In the genomic region with DNA sequence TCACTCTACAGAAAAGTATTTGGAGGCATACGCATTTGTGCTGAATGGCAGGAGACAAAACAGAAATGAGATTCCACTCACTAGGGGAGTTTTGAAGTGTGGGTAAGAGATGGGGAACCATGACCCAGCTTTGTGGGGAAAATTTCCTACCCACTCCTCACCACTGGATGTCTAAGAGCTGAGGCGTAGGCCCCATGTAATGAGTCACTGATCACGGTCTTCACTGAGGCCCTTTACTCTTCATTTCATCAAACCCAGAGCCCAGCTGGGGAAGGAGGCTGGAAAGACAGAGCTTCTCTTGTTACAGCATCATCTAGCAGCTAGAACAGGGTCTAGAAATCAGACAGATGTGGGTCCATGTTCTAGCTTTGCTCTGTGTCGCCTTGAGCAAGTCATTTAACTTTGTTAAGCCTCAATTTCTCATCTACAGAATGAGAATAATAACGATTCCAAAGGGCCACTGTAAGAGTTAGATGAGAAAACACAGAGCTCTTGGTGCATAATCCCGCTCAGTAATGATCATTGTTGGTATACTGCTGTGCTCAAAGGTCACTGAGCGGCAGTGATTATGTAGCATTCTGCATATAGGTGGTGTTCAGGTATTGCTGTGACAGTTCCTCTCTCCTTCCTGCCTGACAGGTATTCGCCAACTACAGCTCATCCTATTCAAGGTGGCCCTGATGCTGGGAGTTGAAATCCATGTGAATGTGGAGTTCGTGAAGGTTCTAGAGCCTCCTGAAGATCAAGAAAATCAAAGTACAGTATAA, we compare ENCODE assay signal across 9 cellular contexts.
DNase-seq lines count a peak whose midpoint lies in the region; ATAC-seq and TF ChIP-seq lines count a peak whose summit lies in the region.
"Had no signal": no experiment of that assay in that cellular context is flagged by ENCODE, and none has a peak within 500 bp of the region (broad histone marks: within the 10 kb centered on the region; RNA-seq: fewer than 3 reads in every experiment).

No MANE protein-coding gene starts in this region.

- POLR2A ChIA-PET in activated CD4-positive, alpha-beta T cell treated with anti-CD3 and anti-CD28 coated beads for 36 hours (lab: Charles Lee) = interaction anchor here (0.7 to 1.8 kb wide), 5 partner anchors 12 to 57 kb away, joined by 3 to 20 read pairs (median 4); no protein-coding TSS in a partner anchor
- POLR2A ChIA-PET in activated CD4-positive, alpha-beta T cell treated with anti-CD3 and anti-CD28 coated beads, Interleukin-2, amount 10 ng/mL, durations not matched to agents 7 days and 5 days (lab: Charles Lee) = interaction anchor here (0.6 kb wide), 1 partner anchor 122 kb away, joined by 3 read pairs; no protein-coding TSS in a partner anchor

- H3K27me3 ChIP-seq in foreskin keratinocyte (no peaks in the 10 kb centered on the region), uterus (no peaks in the 10 kb centered on the region)

- H3K36me3 ChIP-seq in uterus = no peaks in the 10 kb centered on the region

- intact Hi-C loops in activated CD4-positive, alpha-beta T cell treated with anti-CD3 and anti-CD28 coated beads for 36 hours (cut with DNase I, micrococcal nuclease) = loop anchor here (1.0 to 2.0 kb wide), 7 partner anchors 17 to 97 kb away; partner anchors contain the start of gene MICAL2 (in 1 of the 2)
- intact Hi-C loops in uterus (cut with DNase I; ENCODE audit: low total_unique reads) = no loop called here

- peaks cover 69% of the 10 kb centered on the region for H3K4me1 Mint-ChIP-seq in activated CD4-positive, alpha-beta T cell treated with anti-CD3 and anti-CD28 coated beads for 36 hours
- H3K4me1 Mint-ChIP-seq in activated CD4-positive, alpha-beta T cell treated with anti-CD3 and anti-CD28 coated beads, Interleukin-2, amount 10 ng/mL, durations not matched to agents 7 days and 5 days = peaks cover 23% of the 10 kb centered on the region
- peaks cover 73% of the 10 kb centered on the region for H3K4me1 Mint-ChIP-seq in activated T-cell treated with anti-CD3 and anti-CD28 coated beads, Interleukin-2, amount 50 U/mL, for 24 hours (ENCODE audit: low read depth)
- H3K4me1 Mint-ChIP-seq in stimulated activated memory B cell treated with anti-CD40 and anti-IgM and Interleukin-4, amounts not matched to agents 10 μg/mL and 1 μg/mL and 100 μg/mL, for 72 hours = peaks cover 8% of the 10 kb centered on the region

- H3K36me3 Mint-ChIP-seq in activated CD4-positive, alpha-beta T cell treated with anti-CD3 and anti-CD28 coated beads for 36 hours (ENCODE audit: low read depth) = peaks cover 89% of the 10 kb centered on the region
- H3K36me3 Mint-ChIP-seq in activated CD4-positive, alpha-beta T cell treated with anti-CD3 and anti-CD28 coated beads, Interleukin-2, amount 10 ng/mL, durations not matched to agents 7 days and 5 days (ENCODE audit: low read depth) = peaks cover 61% of the 10 kb centered on the region
- H3K36me3 Mint-ChIP-seq in activated T-cell treated with anti-CD3 and anti-CD28 coated beads, Interleukin-2, amount 50 U/mL, for 24 hours (ENCODE audit: low read depth) = peaks cover 98% of the 10 kb centered on the region
- H3K36me3 Mint-ChIP-seq in stimulated activated memory B cell treated with anti-CD40 and anti-IgM and Interleukin-4, amounts not matched to agents 10 μg/mL and 1 μg/mL and 100 μg/mL, for 72 hours = no peaks in the 10 kb centered on the region

- H3K27ac ChIP-seq in foreskin keratinocyte = no peak overlapping the region
- H3K27ac ChIP-seq in uterus = no peak overlapping the region
- H3K27ac ChIP-seq: KMS-11 had no signal

- peak overlapping the region; percentile 50 for H3K4me3 Mint-ChIP-seq in activated CD4-positive, alpha-beta T cell treated with anti-CD3 and anti-CD28 coated beads for 36 hours
- H3K4me3 Mint-ChIP-seq in activated CD4-positive, alpha-beta T cell treated with anti-CD3 and anti-CD28 coated beads, Interleukin-2, amount 10 ng/mL, durations not matched to agents 7 days and 5 days = no peak overlapping the region
- H3K4me3 Mint-ChIP-seq in activated T-cell treated with anti-CD3 and anti-CD28 coated beads, Interleukin-2, amount 50 U/mL, for 24 hours = peak overlapping the region; percentile 29
- no peak overlapping the region for H3K4me3 Mint-ChIP-seq in stimulated activated memory B cell treated with anti-CD40 and anti-IgM and Interleukin-4, amounts not matched to agents 10 μg/mL and 1 μg/mL and 100 μg/mL, for 72 hours

- H3K4me3 ChIP-seq in uterus = no peak overlapping the region

- peak; percentile 85 for ATAC-seq in activated CD4-positive, alpha-beta T cell treated with anti-CD3 and anti-CD28 coated beads for 36 hours
- ATAC-seq in foreskin keratinocyte = peak; percentile 28
- ATAC-seq in stimulated activated memory B cell treated with anti-CD40 and anti-IgM and Interleukin-4, amounts not matched to agents 10 μg/mL and 1 μg/mL and 100 μg/mL, for 72 hours = peak; percentile 74

- TF ChIP-seq CTCF in foreskin keratinocyte (conservative IDR thresholded peaks at IDR 0.05) (no peak), uterus (IDR thresholded peaks at IDR 0.05) (no peak)

- DNase-seq in activated CD4-positive, alpha-beta T cell treated with anti-CD3 and anti-CD28 coated beads for 36 hours = peak; percentile 80
- DNase-seq in activated CD4-positive, alpha-beta T cell treated with anti-CD3 and anti-CD28 coated beads, Interleukin-2, amount 10 ng/mL, durations not matched to agents 7 days and 5 days = no peak
- DNase-seq in activated T-cell treated with anti-CD3 and anti-CD28 coated beads, Interleukin-2, amount 50 U/mL, for 24 hours = peak; percentile 53
- DNase-seq in foreskin keratinocyte = no peak
- no peak for DNase-seq in NCI-H2029 (lab: John Stamatoyannopoulos, UW)
- no peak for DNase-seq in DMS53 (lab: John Stamatoyannopoulos, UW)
- no peak for DNase-seq in uterus

- H3K9me3 ChIP-seq in uterus = no peaks in the 10 kb centered on the region

- no peak for TF ChIP-seq POLR2A in uterus (IDR thresholded peaks at IDR 0.05)

- H3K27me3 Mint-ChIP-seq in activated CD4-positive, alpha-beta T cell treated with anti-CD3 and anti-CD28 coated beads for 36 hours = no peaks in the 10 kb centered on the region
- H3K27me3 Mint-ChIP-seq in activated CD4-positive, alpha-beta T cell treated with anti-CD3 and anti-CD28 coated beads, Interleukin-2, amount 10 ng/mL, durations not matched to agents 7 days and 5 days = no peaks in the 10 kb centered on the region
- H3K27me3 Mint-ChIP-seq in activated T-cell treated with anti-CD3 and anti-CD28 coated beads, Interleukin-2, amount 50 U/mL, for 24 hours = no peaks in the 10 kb centered on the region
- peaks cover 22% of the 10 kb centered on the region for H3K27me3 Mint-ChIP-seq in stimulated activated memory B cell treated with anti-CD40 and anti-IgM and Interleukin-4, amounts not matched to agents 10 μg/mL and 1 μg/mL and 100 μg/mL, for 72 hours

- H3K4me1 ChIP-seq in foreskin keratinocyte (no peaks in the 10 kb centered on the region), uterus (peaks cover 0 to 7% of the 10 kb centered on the region in 2 donors)

- peaks cover 12% of the 10 kb centered on the region for H3K9me3 Mint-ChIP-seq in activated CD4-positive, alpha-beta T cell treated with anti-CD3 and anti-CD28 coated beads for 36 hours (ENCODE audit: low read depth)
- H3K9me3 Mint-ChIP-seq in activated CD4-positive, alpha-beta T cell treated with anti-CD3 and anti-CD28 coated beads, Interleukin-2, amount 10 ng/mL, durations not matched to agents 7 days and 5 days = peaks cover 2% of the 10 kb centered on the region
- H3K9me3 Mint-ChIP-seq in activated T-cell treated with anti-CD3 and anti-CD28 coated beads, Interleukin-2, amount 50 U/mL, for 24 hours = peaks cover 13% of the 10 kb centered on the region
- H3K9me3 Mint-ChIP-seq in stimulated activated memory B cell treated with anti-CD40 and anti-IgM and Interleukin-4, amounts not matched to agents 10 μg/mL and 1 μg/mL and 100 μg/mL, for 72 hours = peaks cover 3% of the 10 kb centered on the region

- peak overlapping the region; percentile 92 for H3K27ac Mint-ChIP-seq in activated CD4-positive, alpha-beta T cell treated with anti-CD3 and anti-CD28 coated beads for 36 hours
- H3K27ac Mint-ChIP-seq in activated CD4-positive, alpha-beta T cell treated with anti-CD3 and anti-CD28 coated beads, Interleukin-2, amount 10 ng/mL, durations not matched to agents 7 days and 5 days = no peak overlapping the region
- peak overlapping the region; percentile 89 for H3K27ac Mint-ChIP-seq in activated T-cell treated with anti-CD3 and anti-CD28 coated beads, Interleukin-2, amount 50 U/mL, for 24 hours
- H3K27ac Mint-ChIP-seq in stimulated activated memory B cell treated with anti-CD40 and anti-IgM and Interleukin-4, amounts not matched to agents 10 μg/mL and 1 μg/mL and 100 μg/mL, for 72 hours = no peak overlapping the region

- CTCF ChIA-PET in activated CD4-positive, alpha-beta T cell treated with anti-CD3 and anti-CD28 coated beads for 36 hours (lab: Charles Lee) = interaction anchor here (0.8 to 3.9 kb wide), 17 partner anchors 8 to 202 kb away, joined by 3 to 16 read pairs (median 5); no protein-coding TSS in a partner anchor
- CTCF ChIA-PET in activated CD4-positive, alpha-beta T cell treated with anti-CD3 and anti-CD28 coated beads, Interleukin-2, amount 10 ng/mL, durations not matched to agents 7 days and 5 days (lab: Charles Lee) = interaction anchor here (0.8 to 5.4 kb wide), 7 partner anchors 8 to 29 kb away, joined by 3 to 37 read pairs (median 4); no protein-coding TSS in a partner anchor

Comparison
In these comparisons a context has a peak if more than half of its experiments do, and no peak if none do; other contexts are left out.
1. DNase-seq: peak in activated CD4-positive, alpha-beta T cell treated with anti-CD3 and anti-CD28 coated beads for 36 hours (single experiment) and activated T-cell treated with anti-CD3 and anti-CD28 coated beads, Interleukin-2, amount 50 U/mL, for 24 hours (single experiment); none in activated CD4-positive, alpha-beta T cell treated with anti-CD3 and anti-CD28 coated beads, Interleukin-2, amount 10 ng/mL, durations not matched to agents 7 days and 5 days (single experiment), foreskin keratinocyte (0 of 2), NCI-H2029 (single experiment), DMS53 (single experiment) and uterus (0 of 2).
2. H3K27ac Mint-ChIP-seq: peak in activated CD4-positive, alpha-beta T cell treated with anti-CD3 and anti-CD28 coated beads for 36 hours (single experiment) and activated T-cell treated with anti-CD3 and anti-CD28 coated beads, Interleukin-2, amount 50 U/mL, for 24 hours (single experiment); none in activated CD4-positive, alpha-beta T cell treated with anti-CD3 and anti-CD28 coated beads, Interleukin-2, amount 10 ng/mL, durations not matched to agents 7 days and 5 days (single experiment) and stimulated activated memory B cell treated with anti-CD40 and anti-IgM and Interleukin-4, amounts not matched to agents 10 μg/mL and 1 μg/mL and 100 μg/mL, for 72 hours (single experiment).
3. H3K4me3 Mint-ChIP-seq: peak in activated CD4-positive, alpha-beta T cell treated with anti-CD3 and anti-CD28 coated beads for 36 hours (single experiment) and activated T-cell treated with anti-CD3 and anti-CD28 coated beads, Interleukin-2, amount 50 U/mL, for 24 hours (single experiment); none in activated CD4-positive, alpha-beta T cell treated with anti-CD3 and anti-CD28 coated beads, Interleukin-2, amount 10 ng/mL, durations not matched to agents 7 days and 5 days (single experiment) and stimulated activated memory B cell treated with anti-CD40 and anti-IgM and Interleukin-4, amounts not matched to agents 10 μg/mL and 1 μg/mL and 100 μg/mL, for 72 hours (single experiment).
4. ATAC-seq: peak in every context shown above with its lines; median percentile 85 in activated CD4-positive, alpha-beta T cell treated with anti-CD3 and anti-CD28 coated beads for 36 hours; 74 in stimulated activated memory B cell treated with anti-CD40 and anti-IgM and Interleukin-4, amounts not matched to agents 10 μg/mL and 1 μg/mL and 100 μg/mL, for 72 hours; 28 in foreskin keratinocyte.